In the genomic region with DNA sequence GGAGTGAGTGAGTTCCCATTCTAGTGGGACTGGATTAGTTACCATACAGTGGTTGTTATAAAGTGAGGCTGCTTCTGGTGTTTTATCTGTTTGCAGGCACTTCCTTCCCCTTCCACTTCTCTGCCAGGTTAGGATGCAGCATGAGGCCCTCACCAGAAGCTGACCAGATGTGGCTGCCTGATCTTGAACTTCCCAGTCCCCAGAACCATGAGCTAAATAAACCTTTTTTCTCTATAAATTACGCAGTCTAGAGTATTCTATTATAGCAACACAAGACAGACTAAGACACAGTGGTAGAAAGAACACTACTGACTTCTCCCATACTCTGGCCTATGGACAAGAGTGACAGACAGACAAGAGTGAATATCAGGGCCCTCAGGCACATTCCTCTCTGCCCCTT, we compare ENCODE assay signal across 23 cellular contexts. TPM values are rescaled to one million over a fixed set of nuclear protein-coding genes. Genes with fewer than 3 reads are reported as not detected.
DNase-seq lines count a peak whose midpoint lies in the region; ATAC-seq, FAIRE-seq and TF ChIP-seq lines count a peak whose summit lies in the region.
"Had no signal": no experiment of that assay in that cellular context is flagged by ENCODE, and none has a peak within 500 bp of the region (broad histone marks: within the 10 kb centered on the region; RNA-seq: fewer than 3 reads in every experiment).

No MANE protein-coding gene starts in this region.

- H3K9ac ChIP-seq in DND-41 (ENCODE audit: low read depth, low read length) (peak overlapping the region; percentile 63), K562 (ENCODE audit: insufficient read depth in 1 of 2, low read depth in 2 of 2, low read length in 2 of 2) (no peak overlapping the region)
- H3K9ac ChIP-seq: BLaER1 treated with 17β-estradiol and CSF1 and Interleukin-3, amounts not matched to agents 10 nM and 100 nM had no signal

- peaks cover 53% of the 10 kb centered on the region for H3K79me2 ChIP-seq in DND-41 (ENCODE audit: insufficient read depth, low read length)
- no peaks in the 10 kb centered on the region for H3K79me2 ChIP-seq in K562 (ENCODE audit: control insufficient read depth, insufficient read depth, low read length)

- H3K27me3 ChIP-seq in DND-41 (ENCODE audit: insufficient read depth, low read length, poor library complexity), result no peaks in the 10 kb centered on the region
- peaks cover 37 to 63% of the 10 kb centered on the region in 2 experiments; a peak in 4 of 5 replicates for H3K27me3 ChIP-seq in K562 (ENCODE audit: control insufficient read depth in 2 of 2, insufficient read depth in 2 of 2, low read length in 2 of 2)
- H3K27me3 ChIP-seq in spleen (replicated peaks in 1 of 7), result peaks cover 0 to 8% (median 0%) of the 10 kb centered on the region in 7 donors
- H3K27me3 ChIP-seq: BLaER1 treated with 17β-estradiol and CSF1 and Interleukin-3, amounts not matched to agents 10 nM and 100 nM had no signal

- peaks cover 13% of the 10 kb centered on the region for H3K9me3 Mint-ChIP-seq in activated CD4-positive, alpha-beta T cell treated with anti-CD3 and anti-CD28 coated beads, Interleukin-2, amount 10 ng/mL, durations not matched to agents 24 days and 14 days
- H3K9me3 Mint-ChIP-seq in activated CD4-positive, alpha-beta T cell treated with anti-CD3 and anti-CD28 coated beads, Interleukin-2, amount 10 ng/mL, durations not matched to agents 7 days and 5 days, result peaks cover 16% of the 10 kb centered on the region

- WGBS in K562 (ENCODE audit: insufficient coverage, low coverage, missing lambda C conversion rate), result 0% methylated on average over 1 of the region's 1 CpG
- 85 to 96% (median 96%) methylated on average over 1 of the region's 1 CpG for WGBS in spleen, 5 donors

- H3K27ac Mint-ChIP-seq in activated CD4-positive, alpha-beta T cell treated with anti-CD3 and anti-CD28 coated beads, Interleukin-2, amount 10 ng/mL, durations not matched to agents 24 days and 14 days, result peak overlapping the region; percentile 30
- H3K27ac Mint-ChIP-seq in activated CD4-positive, alpha-beta T cell treated with anti-CD3 and anti-CD28 coated beads, Interleukin-2, amount 10 ng/mL, durations not matched to agents 7 days and 5 days, result no peak overlapping the region
- H3K27ac Mint-ChIP-seq: B cell; CD8-positive, alpha-beta T cell; H9 had no signal

- H3K4me2 ChIP-seq in DND-41 (ENCODE audit: insufficient read depth, low read length), result peak overlapping the region; percentile 72
- H3K4me2 ChIP-seq in K562 (ENCODE audit: insufficient read depth, low read length), result no peak overlapping the region
- H3K4me2 ChIP-seq: BLaER1 treated with 17β-estradiol and CSF1 and Interleukin-3, amounts not matched to agents 10 nM and 100 nM had no signal

- BruUV-seq in K562 (replicated peaks; lab: Mats Ljungman, UMichigan), result no TSS peak

- H3K27ac ChIP-seq in DND-41 (ENCODE audit: low read length) (peak overlapping the region; percentile 97), K562 (ENCODE audit: extremely low read depth, low read depth, low read length) (no peak overlapping the region), spleen (no peak overlapping the region)
- H3K27ac ChIP-seq: BLaER1 treated with 17β-estradiol and CSF1 and Interleukin-3, amounts not matched to agents 10 nM and 100 nM; HL-60 had no signal

- no peak for DNase-seq in activated CD4-positive, alpha-beta T cell treated with anti-CD3 and anti-CD28 coated beads, Interleukin-2, amount 10 ng/mL, durations not matched to agents 24 days and 14 days
- DNase-seq in activated CD4-positive, alpha-beta T cell treated with anti-CD3 and anti-CD28 coated beads, Interleukin-2, amount 10 ng/mL, durations not matched to agents 7 days and 5 days, result no peak
- DNase-seq in DND-41, result no peak
- peak; percentile 20 for DNase-seq in MV-4-11 (lab: John Stamatoyannopoulos, UW)
- no peak for DNase-seq in K562 (ENCODE audit: extremely low read depth in 1 of 4, low spot score in 3 of 4)
- no peak for DNase-seq in ACHN
- DNase-seq in spleen, result no peak
- DNase-seq: 8988T; Calu3; CD8-positive, alpha-beta T cell; DMS79 treated with DMSO at 0.1 percent for 48 hours; EL; H9; IMR-90 had no signal

- in situ Hi-C loops in K562 (cut with MboI), result no loop called here
- in situ Hi-C loops in ACHN (cut with HindIII; ENCODE audit: low pct_ligation_motif_present, low pct_unique_long_range_greater_than_20kb, low sequenced_read_pairs), result no loop called here

- peaks cover 27% of the 10 kb centered on the region for H3K36me3 ChIP-seq in DND-41 (ENCODE audit: insufficient read depth, low read length)
- no peaks in the 10 kb centered on the region for H3K36me3 ChIP-seq in K562 (ENCODE audit: control insufficient read depth, insufficient read depth, low read length)
- no peaks in the 10 kb centered on the region for H3K36me3 ChIP-seq in spleen

- H3K9me3 ChIP-seq in DND-41 (ENCODE audit: insufficient read depth, low read length, severe bottlenecking) (peaks cover 9% of the 10 kb centered on the region), K562 (replicated peaks; ENCODE audit: control insufficient read depth, insufficient read depth, low read depth, low read length) (no peaks in the 10 kb centered on the region), spleen (peaks cover 3 to 16% (median 13%) of the 10 kb centered on the region in 8 donors)

- TF ChIP-seq RAD21 in K562 (CRISPR knock-in tag; conservative IDR thresholded peaks at IDR 0.05 in 1 of 2, IDR thresholded peaks at IDR 0.05 in 1 of 2), result no peak

- TF ChIP-seq CTCF in DND-41 (IDR thresholded peaks at IDR 0.05; ENCODE audit: borderline replicate concordance, extremely low read depth, low read length, poor library complexity, severe bottlenecking) (no peak), K562 (IDR thresholded peaks at IDR 0.05 in 2 of 3, conservative IDR thresholded peaks at IDR 0.05 in 1 of 3; ENCODE audit: insufficient read depth in 2 of 3, low read depth in 1 of 3, low read length in 3 of 3) (no peak), spleen (IDR thresholded peaks at IDR 0.05 in 8 of 11, conservative IDR thresholded peaks at IDR 0.05 in 3 of 11) (no peak)

- POLR2A ChIA-PET in activated CD4-positive, alpha-beta T cell treated with anti-CD3 and anti-CD28 coated beads, Interleukin-2, amount 10 ng/mL, durations not matched to agents 7 days and 5 days (lab: Charles Lee), result no interaction called here
- POLR2A ChIA-PET in K562 (lab: Yijun Ruan, JAX), result no interaction called here

- H4K20me1 ChIP-seq in DND-41 (ENCODE audit: insufficient read depth, low read length) (no peaks in the 10 kb centered on the region), K562 (replicated peaks; ENCODE audit: control insufficient read depth, insufficient read depth, low read length) (no peaks in the 10 kb centered on the region)
- H4K20me1 ChIP-seq: BLaER1 treated with 17β-estradiol and CSF1 and Interleukin-3, amounts not matched to agents 10 nM and 100 nM had no signal

- no peak overlapping the region for H3K4me3 Mint-ChIP-seq in activated CD4-positive, alpha-beta T cell treated with anti-CD3 and anti-CD28 coated beads, Interleukin-2, amount 10 ng/mL, durations not matched to agents 24 days and 14 days
- no peak overlapping the region for H3K4me3 Mint-ChIP-seq in activated CD4-positive, alpha-beta T cell treated with anti-CD3 and anti-CD28 coated beads, Interleukin-2, amount 10 ng/mL, durations not matched to agents 7 days and 5 days
- H3K4me3 Mint-ChIP-seq: B cell; CD8-positive, alpha-beta T cell; H9 had no signal

- peaks cover 40% of the 10 kb centered on the region for H3K4me1 Mint-ChIP-seq in activated CD4-positive, alpha-beta T cell treated with anti-CD3 and anti-CD28 coated beads, Interleukin-2, amount 10 ng/mL, durations not matched to agents 24 days and 14 days
- peaks cover 43% of the 10 kb centered on the region for H3K4me1 Mint-ChIP-seq in activated CD4-positive, alpha-beta T cell treated with anti-CD3 and anti-CD28 coated beads, Interleukin-2, amount 10 ng/mL, durations not matched to agents 7 days and 5 days
- H3K4me1 Mint-ChIP-seq: H9 had no signal

- no peak for ATAC-seq in DND-41 (ENCODE audit: insufficient read depth, low read depth)
- ATAC-seq in K562, result no peak
- no peak for ATAC-seq in HG02798 (IDR thresholded peaks at IDR 0.05; ENCODE audit: poor library complexity, unreplicated experiment)
- ATAC-seq: CD8-positive, alpha-beta T cell had no signal

- H3K4me1 ChIP-seq in DND-41 (ENCODE audit: insufficient read depth, low read length), result peaks cover 89% of the 10 kb centered on the region
- peaks cover 0 to 5% of the 10 kb centered on the region in 2 experiments; a peak in 2 of 5 replicates for H3K4me1 ChIP-seq in K562 (replicated peaks in 1 of 2; ENCODE audit: control insufficient read depth in 2 of 2, insufficient read depth in 2 of 2, low read length in 2 of 2)
- peaks cover 0 to 11% (median 0%) of the 10 kb centered on the region in 6 donors for H3K4me1 ChIP-seq in spleen

- intact Hi-C loops in activated CD4-positive, alpha-beta T cell treated with anti-CD3 and anti-CD28 coated beads, Interleukin-2, amount 10 ng/mL, durations not matched to agents 24 days and 14 days (cut with micrococcal nuclease), result loop anchor here (5.0 kb wide), 1 partner anchor 234 kb away; no protein-coding TSS in a partner anchor
- intact Hi-C loops in K562 (cut with micrococcal nuclease) (no loop called here), spleen (cut with DNase I; ENCODE audit: low total_unique reads) (no loop called here)

- no peak for FAIRE-seq in K562 (lab: Jason Lieb, UNC)
- FAIRE-seq: GM12891, GM19239, H1 had no signal

- TF ChIP-seq POLR2A in K562 (conservative IDR thresholded peaks at IDR 0.05) (no peak), spleen (IDR thresholded peaks at IDR 0.05) (no peak)

- TF ChIP-seq EP300 in K562 (IDR thresholded peaks at IDR 0.05; ENCODE audit: low read length), result no peak

- H3K4me3 ChIP-seq in DND-41 (ENCODE audit: low read depth in 1 of 2, low read length in 2 of 2), result peak overlapping the region in 1 of 2 experiments; percentile 61; a peak in 2 of 4 replicates
- H3K4me3 ChIP-seq in K562, result no peak overlapping the region
- H3K4me3 ChIP-seq in spleen, result no peak overlapping the region
- H3K4me3 ChIP-seq: BLaER1 treated with 17β-estradiol and CSF1 and Interleukin-3, amounts not matched to agents 10 nM and 100 nM had no signal

- H3K36me3 Mint-ChIP-seq in activated CD4-positive, alpha-beta T cell treated with anti-CD3 and anti-CD28 coated beads, Interleukin-2, amount 10 ng/mL, durations not matched to agents 24 days and 14 days (ENCODE audit: low read depth), result peaks cover 24% of the 10 kb centered on the region
- peaks cover 17% of the 10 kb centered on the region for H3K36me3 Mint-ChIP-seq in activated CD4-positive, alpha-beta T cell treated with anti-CD3 and anti-CD28 coated beads, Interleukin-2, amount 10 ng/mL, durations not matched to agents 7 days and 5 days (ENCODE audit: low read depth)

- H3K9me1 ChIP-seq in K562 (ENCODE audit: control insufficient read depth, insufficient read depth, low read length), result no peaks in the 10 kb centered on the region

- H2AFZ ChIP-seq in DND-41 (ENCODE audit: low read depth, low read length) (no peak overlapping the region), K562 (ENCODE audit: low read depth, low read length) (no peak overlapping the region)

- no peaks in the 10 kb centered on the region for H3K27me3 Mint-ChIP-seq in activated CD4-positive, alpha-beta T cell treated with anti-CD3 and anti-CD28 coated beads, Interleukin-2, amount 10 ng/mL, durations not matched to agents 24 days and 14 days
- H3K27me3 Mint-ChIP-seq in activated CD4-positive, alpha-beta T cell treated with anti-CD3 and anti-CD28 coated beads, Interleukin-2, amount 10 ng/mL, durations not matched to agents 7 days and 5 days, result no peaks in the 10 kb centered on the region

- CTCF ChIA-PET in activated CD4-positive, alpha-beta T cell treated with anti-CD3 and anti-CD28 coated beads, Interleukin-2, amount 10 ng/mL, durations not matched to agents 7 days and 5 days (lab: Charles Lee), result interaction anchor here (1.8 kb wide), 1 partner anchor 562 kb away, joined by 6 read pairs; no protein-coding TSS in a partner anchor
- CTCF ChIA-PET in K562 (lab: Yijun Ruan, JAX; ENCODE audit: low intra/inter-chr PET ratio), result no interaction called here

RNA-seq across cellular contexts. Expression of a gene that starts 14.1 kb away (rescaled TPM):
- 0.31 and 0.51 TPM in 2 replicates for total RNA-seq in activated CD4-positive, alpha-beta T cell treated with anti-CD3 and anti-CD28 coated beads, Interleukin-2, amount 10 ng/mL, durations not matched to agents 24 days and 14 days
- total RNA-seq in activated CD4-positive, alpha-beta T cell treated with anti-CD3 and anti-CD28 coated beads, Interleukin-2, amount 10 ng/mL, durations not matched to agents 7 days and 5 days, result under 1 TPM; 0.12 to 0.19 TPM
- total RNA-seq in K562 (2011; cell fraction: chromatin; rRNA removed; ENCODE audit: low replicate concordance), result 0.05 and 0.18 TPM in 2 replicates
- total RNA-seq in K562 (2011; cell fraction: nucleolus; rRNA removed), result 0.13 and 0.17 TPM in 2 replicates
- total RNA-seq in K562 (2011; cell fraction: nucleoplasm; rRNA removed), result 0.07 TPM in 1 of 2 replicates, not detected in the other
- total RNA-seq in K562 (2014; rRNA removed) (not detected in 2 replicates), K562 (2014; rRNA removed; fragmentation: Illumina TruSeq; extraction: Trizol) (0.03 and 0.04 TPM in 2 replicates), K562 (2015; rRNA removed; fragmentation: Illumina TruSeq; extraction: Trizol) (0.04 TPM in 1 of 2 replicates, not detected in the other), K562 (2021) (0.04 TPM in 1 of 2 replicates, not detected in the other), spleen (under 1 TPM in 5 of 7 donors, not detected in 2; 0.06 to 0.19 (median 0.07) TPM)
- polyA plus RNA-seq in K562 (2011; rRNA removed) (0.01 and 0.03 TPM in 2 replicates), K562 (2014; fragmentation: Illumina TruSeq; extraction: Trizol) (not detected in 2 replicates), K562 (2014; fragmentation: Nextera tagmentation; extraction: Ambion mirVana) (under 1 TPM in 1 of 2 experiments, not detected in 1; 0.01 TPM), K562 (2014; rRNA removed) (0.03 TPM in 1 of 2 replicates, not detected in the other), spleen (under 1 TPM in 2 of 3 donors, not detected in 1; 0.02 to 0.03 TPM)
- 0.01 TPM in 1 of 2 replicates, not detected in the other for polyA plus RNA-seq in K562 (2011; cell fraction: cytosol; rRNA removed)
- 0.04 and 0.06 TPM in 2 replicates for polyA plus RNA-seq in K562 (2011; cell fraction: nucleus; rRNA removed)
- 0.01 and 0.03 TPM in 2 replicates for polyA plus RNA-seq in K562 (2012)
- 0.06 and 0.07 TPM in 2 replicates for polyA minus RNA-seq in K562 (2011; rRNA and poly(A)+ RNA removed)
- not detected in 2 replicates for polyA minus RNA-seq in K562 (2011; cell fraction: cytosol; rRNA and poly(A)+ RNA removed)
- polyA minus RNA-seq in K562 (2011; cell fraction: nucleus; rRNA and poly(A)+ RNA removed), result 0.11 and 0.13 TPM in 2 replicates
- total RNA-seq: G401, HT1080 had no signal
- polyA plus RNA-seq: H1, IMR-90 had no signal

RNA-seq across cellular contexts. Expression of a gene that starts 53.4 kb away (rescaled TPM):
- total RNA-seq in activated CD4-positive, alpha-beta T cell treated with anti-CD3 and anti-CD28 coated beads, Interleukin-2, amount 10 ng/mL, durations not matched to agents 24 days and 14 days, result 196 and 197 TPM in 2 replicates
- 100 to 1,000 TPM; 110 to 111 TPM for total RNA-seq in activated CD4-positive, alpha-beta T cell treated with anti-CD3 and anti-CD28 coated beads, Interleukin-2, amount 10 ng/mL, durations not matched to agents 7 days and 5 days
- total RNA-seq in K562 (2011; cell fraction: chromatin; rRNA removed; ENCODE audit: low replicate concordance), result 43.5 and 75.9 TPM in 2 replicates
- 25.2 and 29.7 TPM in 2 replicates for total RNA-seq in K562 (2011; cell fraction: nucleolus; rRNA removed)
- 43.4 and 45.8 TPM in 2 replicates for total RNA-seq in K562 (2011; cell fraction: nucleoplasm; rRNA removed)
- total RNA-seq in K562 (2014; rRNA removed) (67.9 and 77.6 TPM in 2 replicates), K562 (2014; rRNA removed; fragmentation: Illumina TruSeq; extraction: Trizol) (82.4 and 95.4 TPM in 2 replicates), K562 (2015; rRNA removed; fragmentation: Illumina TruSeq; extraction: Trizol) (63.0 and 67.3 TPM in 2 replicates), K562 (2021) (105 and 112 TPM in 2 replicates), spleen (10 to 100 TPM; 10.4 to 17.9 (median 13.1) TPM)
- polyA plus RNA-seq in K562 (2011; rRNA removed) (96.0 and 133 TPM in 2 replicates), K562 (2014; fragmentation: Illumina TruSeq; extraction: Trizol) (111 and 116 TPM in 2 replicates), K562 (2014; fragmentation: Nextera tagmentation; extraction: Ambion mirVana) (10 to 100 TPM; 42.6 to 53.5 TPM), K562 (2014; rRNA removed) (88.1 and 90.7 TPM in 2 replicates), spleen (10 to 100 TPM in 2 of 3 donors, 1 to 10 TPM in 1; 4.9 to 12.6 (median 10.2) TPM)
- polyA plus RNA-seq in K562 (2011; cell fraction: cytosol; rRNA removed), result 46.8 and 79.1 TPM in 2 replicates
- polyA plus RNA-seq in K562 (2011; cell fraction: nucleus; rRNA removed), result 29.7 and 37.2 TPM in 2 replicates
- 70.0 and 85.4 TPM in 2 replicates for polyA plus RNA-seq in K562 (2012)
- 207 and 264 TPM in 2 replicates for polyA minus RNA-seq in K562 (2011; rRNA and poly(A)+ RNA removed)
- polyA minus RNA-seq in K562 (2011; cell fraction: cytosol; rRNA and poly(A)+ RNA removed), result 62.3 and 85.7 TPM in 2 replicates
- 24.1 and 38.8 TPM in 2 replicates for polyA minus RNA-seq in K562 (2011; cell fraction: nucleus; rRNA and poly(A)+ RNA removed)
